ENCODE assay signal across 12 cellular contexts in the genomic region with DNA sequence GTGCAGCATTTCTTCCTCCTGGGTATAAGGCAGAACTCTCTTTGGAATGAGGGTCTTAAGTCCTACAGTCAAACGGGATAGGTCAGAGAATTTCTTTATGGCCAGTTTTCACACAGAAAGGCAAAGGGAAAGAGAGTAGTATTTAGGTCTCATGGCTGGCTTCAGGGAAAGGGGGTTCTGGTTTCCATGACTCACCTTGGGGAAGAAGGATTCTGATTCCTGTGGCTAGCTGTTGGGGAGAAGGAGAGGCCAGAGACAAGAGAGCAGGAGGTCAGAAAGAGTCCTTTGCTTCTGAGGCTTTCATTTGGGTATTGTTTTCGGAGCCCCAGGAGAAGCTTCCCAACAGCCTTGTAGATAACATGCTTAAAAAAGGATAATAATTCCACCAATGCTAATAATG.
"Had no signal": no experiment of that assay in that cellular context is flagged by ENCODE, and none has a peak within 500 bp of the region (broad histone marks: within the 10 kb centered on the region; RNA-seq: fewer than 3 reads in every experiment).

No MANE protein-coding gene starts in this region.

- H3K4me1 ChIP-seq: breast epithelium, lower lobe of right lung, tibial artery had no signal

- H3K36me3 ChIP-seq: breast epithelium, lower lobe of right lung, tibial artery had no signal

- H3K4me3 ChIP-seq: breast epithelium, lower lobe of right lung, tibial artery had no signal

- H3K27me3 ChIP-seq: breast epithelium, tibial artery had no signal

- H3K27ac ChIP-seq: breast epithelium, lower lobe of right lung, tibial artery had no signal

- DNase-seq: activated CD4-positive, alpha-beta T cell treated with anti-CD3 and anti-CD28 coated beads, Interleukin-2, amount 50 U/mL, for 4 hours; activated gamma-delta T cell treated with Interleukin-2 at 50 U/mL for 16 hours; amniotic stem cell; cerebellar nuclear complex; effector memory CD4-positive, alpha-beta T cell; left colon; lower lobe of right lung; stimulated activated naive CD8-positive, alpha-beta T cell treated with anti-CD3 and anti-CD28 coated beads, Interleukin-15, Interleukin-2, amounts not matched to agents 100 U/mL and 50 U/mL, for 24 hours; substantia nigra; tibial artery had no signal

- FAIRE-seq: TTC549 had no signal

- H3K9me3 ChIP-seq: breast epithelium, lower lobe of right lung, tibial artery had no signal
